18 cellular contexts compared by ENCODE assay signal in genomic region chr7:133561361-133561760, GRCh38.
DNase-seq lines count a peak whose midpoint lies in the region; TF ChIP-seq lines count a peak whose summit lies in the region.
"Had no signal": no experiment of that assay in that cellular context is flagged by ENCODE, and none has a peak within 500 bp of the region (broad histone marks: within the 10 kb centered on the region; RNA-seq: fewer than 3 reads in every experiment).

No MANE protein-coding gene starts in this region.

- no peak for TF ChIP-seq CTCF in epithelial cell of esophagus (IDR thresholded peaks at IDR 0.05; ENCODE audit: insufficient read depth, low read depth, low read length, missing control alignments)
- TF ChIP-seq CTCF in osteocyte (IDR thresholded peaks at IDR 0.05), result no peak

- no peak overlapping the region for H2AFZ ChIP-seq in GM23248

- H4K20me1 ChIP-seq in GM23248 (ENCODE audit: insufficient read depth), result no peaks in the 10 kb centered on the region

- no peaks in the 10 kb centered on the region for H3K27me3 ChIP-seq in GM23248 (replicated peaks; ENCODE audit: insufficient read depth)
- H3K27me3 ChIP-seq: BE2C had no signal

- no peaks in the 10 kb centered on the region for H3K36me3 Mint-ChIP-seq in osteocyte (ENCODE audit: unreplicated experiment)

- H3K4me3 ChIP-seq in GM23248 (no peak overlapping the region), SK-N-MC (peak overlapping the region; percentile 9), epithelial cell of esophagus (ENCODE audit: low read length) (no peak overlapping the region)
- H3K4me3 ChIP-seq: A549 had no signal

- peaks cover 32% of the 10 kb centered on the region for H3F3A ChIP-seq in GM23248 (ENCODE audit: insufficient read depth)

- H3K27ac ChIP-seq in GM23248 (no peak overlapping the region), SK-N-MC (peak overlapping the region; percentile 74)
- H3K27ac ChIP-seq: A549, C4-2B had no signal

- H3K9me3 ChIP-seq in GM23248 (ENCODE audit: low read depth) (no peaks in the 10 kb centered on the region), SK-N-MC (ENCODE audit: low read depth, low read length) (no peaks in the 10 kb centered on the region)
- H3K9me3 ChIP-seq: A549, BE2C had no signal

- no peaks in the 10 kb centered on the region for H3K27me3 Mint-ChIP-seq in osteocyte (ENCODE audit: unreplicated experiment)
- H3K27me3 Mint-ChIP-seq: CD4-positive, alpha-beta memory T cell had no signal

- H3K9me3 Mint-ChIP-seq in osteocyte (ENCODE audit: unreplicated experiment), result no peaks in the 10 kb centered on the region
- H3K9me3 Mint-ChIP-seq: H9 had no signal

- peaks cover 30% of the 10 kb centered on the region for H3K4me1 ChIP-seq in GM23248 (ENCODE audit: insufficient read depth)
- H3K4me1 ChIP-seq: A549 had no signal

- H3K9me2 ChIP-seq in GM23248 (ENCODE audit: insufficient read depth), result no peaks in the 10 kb centered on the region

- 93 to 99% methylated on average over 3 of the region's 3 CpGs for WGBS in GM23248 (ENCODE audit: low coverage in 1 of 2, low lambda C conversion rate in 2 of 2, missing lambda C conversion rate in 2 of 2), 2 experiments

- no peaks in the 10 kb centered on the region for H3K79me2 ChIP-seq in GM23248 (ENCODE audit: insufficient read depth)

- no peak overlapping the region for H3K4me3 Mint-ChIP-seq in osteocyte (ENCODE audit: unreplicated experiment)
- H3K4me3 Mint-ChIP-seq: CD4-positive, alpha-beta memory T cell; H9 had no signal

- peak; percentile 33 for DNase-seq in GM23248
- peak; percentile 86 for DNase-seq in SK-N-MC (ENCODE audit: low read depth, low spot score)
- DNase-seq in epithelial cell of esophagus (ENCODE audit: low read depth), result peak; percentile 30
- no peak for DNase-seq in osteocyte (ENCODE audit: extremely low spot score, unreplicated experiment)
- no peak for DNase-seq in T-helper 1 cell
- no peak for DNase-seq in LoVo (ENCODE audit: low spot score)
- no peak for DNase-seq in activated effector memory CD4-positive, alpha-beta T cell treated with Interleukin-2 at 50 U/mL for 16 hours
- DNase-seq in activated CD4-positive, alpha-beta T cell treated with anti-CD3 and anti-CD28 coated beads, Interleukin-2, amount 50 U/mL, for 4 hours, result no peak
- DNase-seq: BE2C; CD4-positive, alpha-beta memory T cell; COR-L47; DMS153; DMS79 treated with DMSO at 0.1 percent for 48 hours; GF-D8; GOT3; H9 had no signal

- peaks cover 25% of the 10 kb centered on the region for H3K4me1 Mint-ChIP-seq in osteocyte (ENCODE audit: unreplicated experiment)

- peak overlapping the region; percentile 61 for H3K27ac Mint-ChIP-seq in osteocyte (ENCODE audit: unreplicated experiment)

- in situ Hi-C loops in GM23248 (cut with MboI), result no loop called here

- H3K9ac ChIP-seq in GM23248 (no peak overlapping the region), SK-N-MC (ENCODE audit: insufficient read length) (no peak overlapping the region)

- no peaks in the 10 kb centered on the region for H3K36me3 ChIP-seq in GM23248 (ENCODE audit: low read depth)
- no peaks in the 10 kb centered on the region for H3K36me3 ChIP-seq in SK-N-MC (ENCODE audit: insufficient read depth, low read length)
- H3K36me3 ChIP-seq: BE2C had no signal

- H3K4me2 ChIP-seq in GM23248 (ENCODE audit: unreplicated experiment), result peak overlapping the region; percentile 72
- H3K4me2 ChIP-seq: A549 had no signal

Comparison
In these comparisons a context has a peak if more than half of its experiments do, and no peak if none do; other contexts are left out.
1. DNase-seq: peak in GM23248 (single experiment), SK-N-MC (single experiment) and epithelial cell of esophagus (single experiment); none in osteocyte (single experiment), T-helper 1 cell (0 of 5), LoVo (single experiment), activated effector memory CD4-positive, alpha-beta T cell treated with Interleukin-2 at 50 U/mL for 16 hours (single experiment) and activated CD4-positive, alpha-beta T cell treated with anti-CD3 and anti-CD28 coated beads, Interleukin-2, amount 50 U/mL, for 4 hours (0 of 2).